1 cellular context compared by ENCODE assay signal in the genomic region with DNA sequence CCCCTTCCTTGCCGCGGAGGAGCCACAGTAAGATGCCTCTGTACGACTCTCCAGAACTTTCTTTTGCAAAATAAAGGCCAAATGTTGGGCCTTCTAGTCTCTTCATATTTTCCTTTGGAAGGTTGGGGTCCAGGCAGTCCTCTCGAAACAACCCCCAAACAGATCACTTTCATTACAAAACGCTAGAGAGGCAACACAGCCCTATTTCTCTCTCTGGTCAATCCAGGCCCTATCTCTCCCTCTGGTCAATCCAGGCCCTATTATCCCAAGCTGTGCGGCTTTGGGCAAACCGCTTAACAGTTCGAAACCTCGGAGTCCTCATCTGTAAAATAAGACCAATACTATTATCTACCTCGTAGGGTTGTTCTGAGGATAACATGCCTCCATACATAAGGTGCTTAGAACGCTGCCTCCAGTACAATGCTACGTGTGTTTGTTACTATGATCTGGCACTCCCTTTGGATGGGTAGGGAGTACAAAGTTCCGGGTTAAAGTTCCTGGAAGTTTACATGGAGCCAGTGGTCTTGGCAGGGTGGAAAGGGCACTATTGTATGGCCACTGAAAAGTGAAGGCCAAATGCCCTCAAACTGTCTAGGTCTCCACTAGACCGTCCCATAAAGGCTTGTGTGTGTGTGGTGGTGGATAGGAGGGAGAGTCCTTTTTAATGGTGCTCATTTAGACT.
TF ChIP-seq lines count a peak whose summit lies in the region.

No MANE protein-coding gene starts in this region.

TF ChIP-seq in K562, 482 proteins besides CTCF, POLR2A, EP300 and RAD21 (continued from another document):
- TF ChIP-seq TFE3 (CRISPR knock-in tag; IDR thresholded peaks at IDR 0.05) (no peak), ELF1 (tag; IDR thresholded peaks at IDR 0.05) (no peak), ETS2 (tag; IDR thresholded peaks at IDR 0.05; ENCODE audit: borderline replicate concordance, poor library complexity, severe bottlenecking) (no peak), NR4A1 (CRISPR knock-in tag; IDR thresholded peaks at IDR 0.05) (no peak), NR4A1 (tag; IDR thresholded peaks at IDR 0.05) (no peak)
- TF ChIP-seq, protein P1, sequence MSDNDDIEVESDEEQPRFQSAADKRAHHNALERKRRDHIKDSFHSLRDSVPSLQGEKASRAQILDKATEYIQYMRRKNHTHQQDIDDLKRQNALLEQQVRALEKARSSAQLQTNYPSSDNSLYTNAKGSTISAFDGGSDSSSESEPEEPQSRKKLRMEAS (CRISPR knock-in tag; IDR thresholded peaks at IDR 0.05), result no peak
